Comparison of ENCODE assay signal across 1 cellular context in genomic region chr12:51028126-51028810, GRCh38.
A peak's percentile ranks its signal among the peaks of the same experiment; 100 is the strongest.
TF ChIP-seq lines count a peak whose summit lies in the region.

No MANE protein-coding gene starts in this region.

TF ChIP-seq in HepG2, 621 proteins besides CTCF, POLR2A, EP300 and RAD21 (continued from another document and continues in another):
- no peak for TF ChIP-seq ZNF790 (CRISPR knock-in tag; IDR thresholded peaks at IDR 0.05; ENCODE audit: borderline replicate concordance)
- TF ChIP-seq RFX5 (IDR thresholded peaks at IDR 0.05; ENCODE audit: low read depth, low read length) = no peak
- TF ChIP-seq TSC22D2 (CRISPR knock-in tag; IDR thresholded peaks at IDR 0.05; ENCODE audit: borderline replicate concordance) = no peak
- TF ChIP-seq RFXANK (CRISPR knock-in tag; IDR thresholded peaks at IDR 0.05) = no peak
- no peak for TF ChIP-seq MED1 (CRISPR knock-in tag; IDR thresholded peaks at IDR 0.05)
- TF ChIP-seq CBX5 (CRISPR knock-in tag; IDR thresholded peaks at IDR 0.05; ENCODE audit: borderline replicate concordance) = no peak
- TF ChIP-seq FOXA3 (CRISPR knock-in tag; IDR thresholded peaks at IDR 0.05) = 0 out of 2 replicates have a peak, but pooled peaks have one; percentile 10
- TF ChIP-seq ZNF788 (CRISPR knock-in tag; IDR thresholded peaks at IDR 0.05; ENCODE audit: borderline replicate concordance) = 0 out of 2 replicates have a peak, but pooled peaks have one; percentile 23
- TF ChIP-seq, protein P1, sequence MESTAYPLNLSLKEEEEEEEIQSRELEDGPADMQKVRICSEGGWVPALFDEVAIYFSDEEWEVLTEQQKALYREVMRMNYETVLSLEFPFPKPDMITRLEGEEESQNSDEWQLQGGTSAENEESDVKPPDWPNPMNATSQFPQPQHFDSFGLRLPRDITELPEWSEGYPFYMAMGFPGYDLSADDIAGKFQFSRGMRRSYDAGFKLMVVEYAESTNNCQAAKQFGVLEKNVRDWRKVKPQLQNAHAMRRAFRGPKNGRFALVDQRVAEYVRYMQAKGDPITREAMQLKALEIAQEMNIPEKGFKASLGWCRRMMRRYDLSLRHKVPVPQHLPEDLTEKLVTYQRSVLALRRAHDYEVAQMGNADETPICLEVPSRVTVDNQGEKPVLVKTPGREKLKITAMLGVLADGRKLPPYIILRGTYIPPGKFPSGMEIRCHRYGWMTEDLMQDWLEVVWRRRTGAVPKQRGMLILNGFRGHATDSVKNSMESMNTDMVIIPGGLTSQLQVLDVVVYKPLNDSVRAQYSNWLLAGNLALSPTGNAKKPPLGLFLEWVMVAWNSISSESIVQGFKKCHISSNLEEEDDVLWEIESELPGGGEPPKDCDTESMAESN (CRISPR knock-in tag; conservative IDR thresholded peaks at IDR 0.05) = no peak
- TF ChIP-seq ETV6 (CRISPR knock-in tag; conservative IDR thresholded peaks at IDR 0.05) = no peak
- TF ChIP-seq NCOA5 (CRISPR knock-in tag; IDR thresholded peaks at IDR 0.05) = no peak
- no peak for TF ChIP-seq NR2F2 (IDR thresholded peaks at IDR 0.05; ENCODE audit: borderline replicate concordance, low read depth)
- no peak for TF ChIP-seq TCF12 (IDR thresholded peaks at IDR 0.05)
- TF ChIP-seq TCF12 (CRISPR knock-in tag; IDR thresholded peaks at IDR 0.05) = no peak
- no peak for TF ChIP-seq ZBTB1 (CRISPR knock-in tag; IDR thresholded peaks at IDR 0.05; ENCODE audit: borderline replicate concordance)
- no peak for TF ChIP-seq FLYWCH1 (CRISPR knock-in tag; IDR thresholded peaks at IDR 0.05)
- TF ChIP-seq, protein P2, sequence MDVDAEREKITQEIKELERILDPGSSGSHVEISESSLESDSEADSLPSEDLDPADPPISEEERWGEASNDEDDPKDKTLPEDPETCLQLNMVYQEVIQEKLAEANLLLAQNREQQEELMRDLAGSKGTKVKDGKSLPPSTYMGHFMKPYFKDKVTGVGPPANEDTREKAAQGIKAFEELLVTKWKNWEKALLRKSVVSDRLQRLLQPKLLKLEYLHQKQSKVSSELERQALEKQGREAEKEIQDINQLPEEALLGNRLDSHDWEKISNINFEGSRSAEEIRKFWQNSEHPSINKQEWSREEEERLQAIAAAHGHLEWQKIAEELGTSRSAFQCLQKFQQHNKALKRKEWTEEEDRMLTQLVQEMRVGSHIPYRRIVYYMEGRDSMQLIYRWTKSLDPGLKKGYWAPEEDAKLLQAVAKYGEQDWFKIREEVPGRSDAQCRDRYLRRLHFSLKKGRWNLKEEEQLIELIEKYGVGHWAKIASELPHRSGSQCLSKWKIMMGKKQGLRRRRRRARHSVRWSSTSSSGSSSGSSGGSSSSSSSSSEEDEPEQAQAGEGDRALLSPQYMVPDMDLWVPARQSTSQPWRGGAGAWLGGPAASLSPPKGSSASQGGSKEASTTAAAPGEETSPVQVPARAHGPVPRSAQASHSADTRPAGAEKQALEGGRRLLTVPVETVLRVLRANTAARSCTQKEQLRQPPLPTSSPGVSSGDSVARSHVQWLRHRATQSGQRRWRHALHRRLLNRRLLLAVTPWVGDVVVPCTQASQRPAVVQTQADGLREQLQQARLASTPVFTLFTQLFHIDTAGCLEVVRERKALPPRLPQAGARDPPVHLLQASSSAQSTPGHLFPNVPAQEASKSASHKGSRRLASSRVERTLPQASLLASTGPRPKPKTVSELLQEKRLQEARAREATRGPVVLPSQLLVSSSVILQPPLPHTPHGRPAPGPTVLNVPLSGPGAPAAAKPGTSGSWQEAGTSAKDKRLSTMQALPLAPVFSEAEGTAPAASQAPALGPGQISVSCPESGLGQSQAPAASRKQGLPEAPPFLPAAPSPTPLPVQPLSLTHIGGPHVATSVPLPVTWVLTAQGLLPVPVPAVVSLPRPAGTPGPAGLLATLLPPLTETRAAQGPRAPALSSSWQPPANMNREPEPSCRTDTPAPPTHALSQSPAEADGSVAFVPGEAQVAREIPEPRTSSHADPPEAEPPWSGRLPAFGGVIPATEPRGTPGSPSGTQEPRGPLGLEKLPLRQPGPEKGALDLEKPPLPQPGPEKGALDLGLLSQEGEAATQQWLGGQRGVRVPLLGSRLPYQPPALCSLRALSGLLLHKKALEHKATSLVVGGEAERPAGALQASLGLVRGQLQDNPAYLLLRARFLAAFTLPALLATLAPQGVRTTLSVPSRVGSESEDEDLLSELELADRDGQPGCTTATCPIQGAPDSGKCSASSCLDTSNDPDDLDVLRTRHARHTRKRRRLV (CRISPR knock-in tag; IDR thresholded peaks at IDR 0.05) = no peak
- no peak for TF ChIP-seq ZNF432 (CRISPR knock-in tag; IDR thresholded peaks at IDR 0.05; ENCODE audit: borderline replicate concordance)
- no peak for TF ChIP-seq PBX2 (CRISPR knock-in tag; IDR thresholded peaks at IDR 0.05)
- TF ChIP-seq HNRNPH1 (optimal IDR thresholded peaks at IDR 0.05; ENCODE audit: low read depth, low read length) = no peak
- no peak for TF ChIP-seq EHMT2 (IDR thresholded peaks at IDR 0.05; ENCODE audit: borderline replicate concordance, low read depth, low read length)
- TF ChIP-seq NCOR1 (IDR thresholded peaks at IDR 0.05; ENCODE audit: borderline replicate concordance, low read length) = no peak
- TF ChIP-seq KMT2A (CRISPR knock-in tag; IDR thresholded peaks at IDR 0.05) = no peak
- no peak for TF ChIP-seq KDM5A (IDR thresholded peaks at IDR 0.05; ENCODE audit: borderline replicate concordance, low read length)
- no peak for TF ChIP-seq CBX2 (IDR thresholded peaks at IDR 0.05; ENCODE audit: low read depth, low read length)
- no peak for TF ChIP-seq CBX2 (CRISPR knock-in tag; IDR thresholded peaks at IDR 0.05; ENCODE audit: low read depth)
- no peak for TF ChIP-seq TMF1 (CRISPR knock-in tag; IDR thresholded peaks at IDR 0.05; ENCODE audit: low read depth)
- TF ChIP-seq SRSF4 (IDR thresholded peaks at IDR 0.05; ENCODE audit: low read depth, low read length, poor library complexity, severe bottlenecking) = no peak
- no peak for TF ChIP-seq ZBTB7B (CRISPR knock-in tag; IDR thresholded peaks at IDR 0.05)
- TF ChIP-seq, protein P3, sequence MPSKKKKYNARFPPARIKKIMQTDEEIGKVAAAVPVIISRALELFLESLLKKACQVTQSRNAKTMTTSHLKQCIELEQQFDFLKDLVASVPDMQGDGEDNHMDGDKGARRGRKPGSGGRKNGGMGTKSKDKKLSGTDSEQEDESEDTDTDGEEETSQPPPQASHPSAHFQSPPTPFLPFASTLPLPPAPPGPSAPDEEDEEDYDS (CRISPR knock-in tag; IDR thresholded peaks at IDR 0.05) = peak; percentile 65; the same call in 1 of the 2 replicates
- TF ChIP-seq DBP (CRISPR knock-in tag; IDR thresholded peaks at IDR 0.05; ENCODE audit: not compliant biosample characterization) = no peak
- TF ChIP-seq HMGXB3 (CRISPR knock-in tag; IDR thresholded peaks at IDR 0.05; ENCODE audit: borderline replicate concordance) = 0 out of 2 replicates have a peak, but pooled peaks have one; percentile 69
- TF ChIP-seq ONECUT2 (CRISPR knock-in tag; IDR thresholded peaks at IDR 0.05) = no peak
- TF ChIP-seq KDM5B (CRISPR knock-in tag; IDR thresholded peaks at IDR 0.05; ENCODE audit: borderline replicate concordance) = no peak
- TF ChIP-seq THYN1 (CRISPR knock-in tag; IDR thresholded peaks at IDR 0.05; ENCODE audit: borderline replicate concordance, low read depth) = no peak
- no peak for TF ChIP-seq GLI4 (CRISPR knock-in tag; IDR thresholded peaks at IDR 0.05; ENCODE audit: borderline replicate concordance)
- TF ChIP-seq ZNF776 (CRISPR knock-in tag; IDR thresholded peaks at IDR 0.05) = no peak
- TF ChIP-seq ATAD3A (CRISPR knock-in tag; IDR thresholded peaks at IDR 0.05) = no peak
- no peak for TF ChIP-seq ZNF619 (CRISPR knock-in tag; IDR thresholded peaks at IDR 0.05)
- no peak for TF ChIP-seq ZNF747 (CRISPR knock-in tag; IDR thresholded peaks at IDR 0.05; ENCODE audit: borderline replicate concordance)
- TF ChIP-seq ZNF10 (CRISPR knock-in tag; IDR thresholded peaks at IDR 0.05; ENCODE audit: borderline replicate concordance, low read depth) = no peak
- TF ChIP-seq, protein P4, sequence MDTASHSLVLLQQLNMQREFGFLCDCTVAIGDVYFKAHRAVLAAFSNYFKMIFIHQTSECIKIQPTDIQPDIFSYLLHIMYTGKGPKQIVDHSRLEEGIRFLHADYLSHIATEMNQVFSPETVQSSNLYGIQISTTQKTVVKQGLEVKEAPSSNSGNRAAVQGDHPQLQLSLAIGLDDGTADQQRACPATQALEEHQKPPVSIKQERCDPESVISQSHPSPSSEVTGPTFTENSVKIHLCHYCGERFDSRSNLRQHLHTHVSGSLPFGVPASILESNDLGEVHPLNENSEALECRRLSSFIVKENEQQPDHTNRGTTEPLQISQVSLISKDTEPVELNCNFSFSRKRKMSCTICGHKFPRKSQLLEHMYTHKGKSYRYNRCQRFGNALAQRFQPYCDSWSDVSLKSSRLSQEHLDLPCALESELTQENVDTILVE (CRISPR knock-in tag; IDR thresholded peaks at IDR 0.05) = 0 out of 2 replicates have a peak, but pooled peaks have one; percentile 28
- TF ChIP-seq SAP130 (CRISPR knock-in tag; IDR thresholded peaks at IDR 0.05; ENCODE audit: low read depth) = peak; percentile 78
- no peak for TF ChIP-seq IRF1 (CRISPR knock-in tag; IDR thresholded peaks at IDR 0.05; ENCODE audit: low read depth)
- TF ChIP-seq ZNF335 (CRISPR knock-in tag; IDR thresholded peaks at IDR 0.05) = no peak
- no peak for TF ChIP-seq GLMP (CRISPR knock-in tag; IDR thresholded peaks at IDR 0.05; ENCODE audit: borderline replicate concordance)
- TF ChIP-seq REXO4 (CRISPR knock-in tag; IDR thresholded peaks at IDR 0.05; ENCODE audit: borderline replicate concordance) = no peak
- TF ChIP-seq ZZZ3 (CRISPR knock-in tag; IDR thresholded peaks at IDR 0.05; ENCODE audit: borderline replicate concordance) = no peak
- TF ChIP-seq MXD3 (CRISPR knock-in tag; IDR thresholded peaks at IDR 0.05) = no peak
- no peak for TF ChIP-seq ZNF549 (CRISPR knock-in tag; IDR thresholded peaks at IDR 0.05)
- no peak for TF ChIP-seq CHCHD3 (CRISPR knock-in tag; IDR thresholded peaks at IDR 0.05)
- no peak for TF ChIP-seq MEIS1 (CRISPR knock-in tag; IDR thresholded peaks at IDR 0.05; ENCODE audit: borderline replicate concordance)
